Comparison of ENCODE assay signal across 8 cellular contexts in the genomic region with DNA sequence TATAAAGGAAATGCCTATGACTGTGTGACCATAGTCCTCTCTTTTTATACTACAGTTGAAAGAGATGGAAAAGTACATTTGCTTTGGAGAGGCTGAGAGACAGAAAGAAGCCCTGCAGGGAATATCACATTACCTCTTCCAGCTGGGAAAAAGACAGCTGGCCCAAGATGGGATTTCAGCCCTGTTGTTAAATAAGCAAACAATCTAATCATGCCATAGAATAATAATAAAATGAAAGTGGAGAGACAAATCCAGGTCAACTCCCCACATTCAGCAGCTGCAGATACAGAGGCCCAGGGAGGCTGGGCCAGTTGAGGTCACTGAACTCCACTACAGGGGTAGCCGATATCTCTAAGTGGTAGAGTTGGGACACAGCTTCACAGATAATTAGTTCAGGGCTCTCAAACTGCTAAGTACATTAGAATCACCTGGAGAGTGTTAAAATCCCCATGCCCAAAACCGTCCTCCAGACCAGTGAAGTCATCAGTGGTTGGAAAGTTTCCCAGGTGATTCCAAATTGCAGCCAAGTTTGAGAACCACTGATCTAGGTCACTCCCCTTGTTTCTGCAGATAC.
DNase-seq lines count a peak whose midpoint lies in the region; ATAC-seq and TF ChIP-seq lines count a peak whose summit lies in the region.

No MANE protein-coding gene starts in this region.

- TF ChIP-seq EP300 in stomach (IDR thresholded peaks at IDR 0.05): no peak

- no peaks in the 10 kb centered on the region for H3K36me3 Mint-ChIP-seq in T-helper 17 cell (ENCODE audit: low read depth)

- H3K4me3 Mint-ChIP-seq in T-helper 17 cell: no peak overlapping the region

- H3K9me3 ChIP-seq in heart right ventricle (no peaks in the 10 kb centered on the region), stomach (no peaks in the 10 kb centered on the region), T-helper 17 cell (ENCODE audit: control insufficient read depth, low read length, poor library complexity, severe bottlenecking) (no peaks in the 10 kb centered on the region)

- H3K4me1 ChIP-seq in heart right ventricle: peaks cover 0 to 31% (median 26%) of the 10 kb centered on the region in 9 donors
- peaks cover 10 to 20% (median 17%) of the 10 kb centered on the region in 4 donors for H3K4me1 ChIP-seq in stomach

- H3K27ac Mint-ChIP-seq in T-helper 17 cell: no peak overlapping the region

- ATAC-seq in heart right ventricle: peak; percentile 85 to 98 (median 94)
- no peak for ATAC-seq in T-helper 17 cell
- no peak for ATAC-seq in GM18909 (IDR thresholded peaks at IDR 0.05; ENCODE audit: poor library complexity, unreplicated experiment)
- no peak for ATAC-seq in GM21786 (IDR thresholded peaks at IDR 0.05; ENCODE audit: unreplicated experiment)

- intact Hi-C loops in heart right ventricle (cut with DNase I) (loop anchor here in 2 of 10 donors (2.0 to 5.0 kb wide), 3 partner anchors 39 to 149 kb away; no protein-coding TSS in a partner anchor), stomach (cut with DNase I; ENCODE audit: low total_unique reads) (no loop called here)

- TF ChIP-seq POLR2A in stomach (IDR thresholded peaks at IDR 0.05): no peak

- H3K4me3 ChIP-seq in heart right ventricle: no peak overlapping the region
- H3K4me3 ChIP-seq in stomach: no peak overlapping the region

- no peaks in the 10 kb centered on the region for H3K4me1 Mint-ChIP-seq in T-helper 17 cell

- WGBS in heart right ventricle, 2 donors: 24 to 29% methylated on average over 2 of the region's 2 CpGs
- 19 to 47% (median 24%) methylated on average over 2 of the region's 2 CpGs for WGBS in stomach, 5 donors

- H3K27me3 Mint-ChIP-seq in T-helper 17 cell: no peaks in the 10 kb centered on the region

- H3K27ac ChIP-seq in heart right ventricle (peak overlapping the region in 7 of 10 donors; percentile 10 to 61 (median 51)), stomach (peak overlapping the region in 4 of 5 donors; percentile 30 to 81 (median 60))

- H3K36me3 ChIP-seq in heart right ventricle (no peaks in the 10 kb centered on the region), stomach (no peaks in the 10 kb centered on the region)

- DNase-seq in NCI-H1092 treated with DMSO at 0.1 percent for 48 hours (lab: John Stamatoyannopoulos, UW): peak; percentile 94
- peak; percentile 90 for DNase-seq in SHP77 treated with DMSO at 0.1 percent for 48 hours (lab: John Stamatoyannopoulos, UW)
- DNase-seq in heart right ventricle: peak; percentile 45 to 72
- DNase-seq in stomach: no peak
- no peak for DNase-seq in hippocampal formation (lab: John Stamatoyannopoulos, UW)
- DNase-seq in T-helper 17 cell: no peak

- no peak for TF ChIP-seq CTCF in heart right ventricle (IDR thresholded peaks at IDR 0.05)
- no peak for TF ChIP-seq CTCF in stomach (IDR thresholded peaks at IDR 0.05)

- H3K27me3 ChIP-seq in heart right ventricle (no peaks in the 10 kb centered on the region), stomach (no peaks in the 10 kb centered on the region)

Comparison
In these comparisons a context has a peak if more than half of its experiments do, and no peak if none do; other contexts are left out.
1. DNase-seq: peak in NCI-H1092 treated with DMSO at 0.1 percent for 48 hours (single experiment), SHP77 treated with DMSO at 0.1 percent for 48 hours (single experiment) and heart right ventricle (2 of 2); none in stomach (single experiment), hippocampal formation (0 of 2) and T-helper 17 cell (0 of 3).
2. ATAC-seq: peak in heart right ventricle (8 of 8); none in T-helper 17 cell (single experiment), GM18909 (single experiment) and GM21786 (single experiment).